29 cellular contexts compared by ENCODE assay signal in the genomic region with DNA sequence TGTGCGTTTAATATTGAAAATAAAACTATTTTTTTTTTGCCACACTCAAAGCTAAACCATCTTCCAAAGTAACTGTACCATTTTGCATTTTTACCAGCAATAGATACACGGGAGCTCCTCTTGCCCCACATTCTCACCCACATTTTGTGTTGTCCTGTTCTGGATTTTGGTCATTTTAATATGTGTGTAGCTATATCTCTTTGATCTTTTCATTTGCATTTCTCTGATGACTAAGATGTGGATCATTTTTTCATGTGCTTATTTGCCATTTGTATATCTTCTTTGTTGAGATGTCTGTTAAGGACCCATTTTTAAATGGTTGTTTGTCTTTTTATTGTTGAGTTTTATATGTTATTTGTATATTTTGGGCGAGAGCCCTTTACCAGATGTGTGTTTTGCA.
"Had no signal": no experiment of that assay in that cellular context is flagged by ENCODE, and none has a peak within 500 bp of the region (broad histone marks: within the 10 kb centered on the region; RNA-seq: fewer than 3 reads in every experiment).

No MANE protein-coding gene starts in this region.

- H3K4me1 ChIP-seq: adrenal gland, body of pancreas, breast epithelium had no signal

- H3K27me3 ChIP-seq: adrenal gland, body of pancreas, brain microvascular endothelial cell, breast epithelium had no signal

- H3K9me3 ChIP-seq: adrenal gland, body of pancreas, breast epithelium had no signal

- H3K27ac ChIP-seq: adrenal gland, body of pancreas, brain microvascular endothelial cell, breast epithelium, VCaP had no signal

- H3K4me3 ChIP-seq: adrenal gland, body of pancreas, breast epithelium had no signal

- ATAC-seq: activated CD8-positive, alpha-beta T cell treated with anti-CD3 and anti-CD28 coated beads for 36 hours; activated naive CD4-positive, alpha-beta T cell treated with anti-CD3 and anti-CD28 coated beads, Interleukin-2, amount 50 U/mL, for 72 hours; activated T-cell treated with anti-CD3 and anti-CD28 coated beads, Interleukin-2, amount 50 U/mL, for 4 hours; activated T-cell treated with anti-CD3 and anti-CD28 coated beads, Interleukin-2, amount 50 U/mL, for 72 hours; activated T-helper 17 cell treated with anti-CD3 and anti-CD28 coated beads, Interleukin-2, amount 50 U/mL, for 72 hours; body of pancreas had no signal

- H3K36me3 ChIP-seq: adrenal gland, brain microvascular endothelial cell, breast epithelium had no signal

- DNase-seq: activated B cell treated with CpG ODN at 0.5 μM for 24 hours; activated CD4-positive, alpha-beta T cell treated with anti-CD3 and anti-CD28 coated beads for 4 hours; activated CD4-positive, alpha-beta T cell treated with anti-CD3 and anti-CD28 coated beads, Interleukin-2, amount 10 ng/mL, durations not matched to agents 24 days and 14 days; activated CD4-positive, alpha-beta T cell treated with anti-CD3 and anti-CD28 coated beads, Interleukin-2, amount 50 U/mL, for 48 hours; activated CD4-positive, CD25-positive, alpha-beta regulatory T cell treated with anti-CD3 and anti-CD28 coated beads, Interleukin-2, amount 50 U/mL, for 72 hours; activated CD8-positive, alpha-beta memory T cell treated with anti-CD3 and anti-CD28 coated beads, Interleukin-2, amount 50 U/mL, for 4 hours; activated CD8-positive, alpha-beta T cell treated with anti-CD3 and anti-CD28 coated beads for 36 hours; activated effector memory CD4-positive, alpha-beta T cell treated with anti-CD3 and anti-CD28 coated beads, Interleukin-2, amount 50 U/mL, for 16 hours; activated gamma-delta T cell treated with Interleukin-2 at 50 U/mL for 16 hours; activated naive CD4-positive, alpha-beta T cell; activated naive CD4-positive, alpha-beta T cell treated with anti-CD3 and anti-CD28 coated beads for 36 hours; activated naive CD4-positive, alpha-beta T cell treated with anti-CD3 and anti-CD28 coated beads, Interleukin-2, amount 50 U/mL, for 16 hours; activated naive CD8-positive, alpha-beta T cell treated with anti-CD3 and anti-CD28 coated beads for 36 hours; activated T-cell treated with anti-CD3 and anti-CD28 coated beads for 4 hours; activated T-cell treated with anti-CD3 and anti-CD28 coated beads, Interleukin-2, amount 50 U/mL, for 1 hour; activated T-cell treated with anti-CD3 and anti-CD28 coated beads, Interleukin-2, amount 50 U/mL, for 4 hours; activated T-cell treated with anti-CD3 and anti-CD28 coated beads, Interleukin-2, amount 50 U/mL, for 72 hours; adrenal gland; amniotic stem cell; aorta; body of pancreas; brain microvascular endothelial cell; central memory CD4-positive, alpha-beta T cell; T-helper 2 cell; T-helper 9 cell had no signal
